Comparison of ENCODE assay signal across 1 cellular context in genomic region chr10:60896715-60897114, GRCh38.
TF ChIP-seq lines count a peak whose summit lies in the region.

No MANE protein-coding gene starts in this region.

TF ChIP-seq in SK-N-SH, 30 proteins besides CTCF, POLR2A, EP300 and RAD21 (continued from another document):
- TF ChIP-seq REST (IDR thresholded peaks at IDR 0.05; ENCODE audit: low read depth, low read length), result no peak
- TF ChIP-seq IRF3 (IDR thresholded peaks at IDR 0.05; ENCODE audit: low read depth, low read length), result no peak
- no peak for TF ChIP-seq SIN3A (IDR thresholded peaks at IDR 0.05; ENCODE audit: borderline replicate concordance, low read depth, low read length)
- no peak for TF ChIP-seq FOSL2 (IDR thresholded peaks at IDR 0.05; ENCODE audit: borderline replicate concordance, low read depth)
- no peak for TF ChIP-seq YY1 (IDR thresholded peaks at IDR 0.05; ENCODE audit: low read depth)
- TF ChIP-seq USF2 (IDR thresholded peaks at IDR 0.05; ENCODE audit: borderline replicate concordance, low read depth, low read length), result no peak
- TF ChIP-seq USF1 (IDR thresholded peaks at IDR 0.05; ENCODE audit: borderline replicate concordance, low read depth), result no peak
- TF ChIP-seq MEF2A (IDR thresholded peaks at IDR 0.05; ENCODE audit: borderline replicate concordance, low read depth), result no peak
- TF ChIP-seq FOXJ3 (CRISPR knock-in tag; IDR thresholded peaks at IDR 0.05), result no peak
- no peak for TF ChIP-seq ELF1 (IDR thresholded peaks at IDR 0.05)
- no peak for TF ChIP-seq GATA2 (CRISPR knock-in tag; IDR thresholded peaks at IDR 0.05)
- no peak for TF ChIP-seq TAF1 (IDR thresholded peaks at IDR 0.05; ENCODE audit: borderline replicate concordance, low read depth, low read length)
- no peak for TF ChIP-seq GABPA (IDR thresholded peaks at IDR 0.05; ENCODE audit: low read depth)
- no peak for TF ChIP-seq NFIC (IDR thresholded peaks at IDR 0.05; ENCODE audit: borderline replicate concordance)
- no peak for TF ChIP-seq NRF1 (IDR thresholded peaks at IDR 0.05; ENCODE audit: low read depth, low read length)
- TF ChIP-seq EZH2phosphoT487 (IDR thresholded peaks at IDR 0.05; ENCODE audit: borderline replicate concordance, low read depth), result no peak
